In the genomic region with DNA sequence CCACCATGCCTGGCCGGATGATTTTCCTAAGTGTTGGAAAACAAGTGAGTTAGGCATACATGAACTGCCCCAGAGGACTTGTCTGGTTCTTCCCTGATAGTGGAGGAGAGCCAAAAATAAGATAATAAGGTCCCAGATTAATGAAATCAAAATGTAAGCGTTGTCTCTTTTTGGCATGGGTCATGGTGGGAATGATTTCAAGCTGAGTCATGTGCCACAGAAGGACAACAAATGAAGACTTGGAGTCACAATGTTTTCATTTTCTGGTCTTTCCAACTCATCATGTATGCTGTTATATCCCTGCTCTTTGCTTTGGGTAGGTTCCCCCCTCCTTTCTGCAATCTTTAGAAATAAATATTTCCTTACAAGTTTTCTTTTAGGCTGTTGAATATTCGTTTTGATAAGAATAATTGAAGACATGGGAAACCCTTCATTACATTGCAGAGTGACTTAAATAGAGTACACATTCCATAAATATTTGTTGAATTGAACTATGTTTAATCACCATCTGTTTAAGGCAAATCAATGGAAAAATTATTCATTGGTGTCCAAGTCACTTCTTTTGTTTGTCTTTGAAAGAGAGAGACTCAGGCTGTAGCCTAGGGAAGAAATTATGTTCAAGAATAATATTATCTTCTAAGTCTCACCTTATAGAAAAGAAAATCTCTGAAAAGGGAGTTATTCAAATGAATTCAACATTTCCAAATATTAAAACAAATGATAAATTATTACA, we compare ENCODE assay signal across 13 cellular contexts.
A peak's percentile ranks its signal among the peaks of the same experiment; 100 is the strongest.
DNase-seq lines count a peak whose midpoint lies in the region; ATAC-seq and TF ChIP-seq lines count a peak whose summit lies in the region.
"Had no signal": no experiment of that assay in that cellular context is flagged by ENCODE, and none has a peak within 500 bp of the region (broad histone marks: within the 10 kb centered on the region; RNA-seq: fewer than 3 reads in every experiment).

No MANE protein-coding gene starts in this region.

- in situ Hi-C loops in Panc1 (cut with HindIII; ENCODE audit: low pct_unique_long_range_greater_than_20kb, low sequenced_read_pairs): no loop called here

- no peak overlapping the region for H3K56ac ChIP-seq in mesendoderm (ENCODE audit: low read length)

- DNase-seq in GM03348 (ENCODE audit: low spot score) (peak; percentile 62), Panc1 (ENCODE audit: low read depth, low spot score) (no peak), epithelial cell of prostate (ENCODE audit: low read depth, low spot score) (no peak), pulmonary artery endothelial cell (ENCODE audit: low read depth, low spot score) (peak; percentile 26), mesendoderm (no peak), NCI-H82 treated with DMSO at 0.1 percent for 48 hours (lab: John Stamatoyannopoulos, UW; ENCODE audit: unreplicated experiment) (no peak)
- no peak for DNase-seq in NK-92 treated with Interleukin-12 subunit alpha and Interleukin-12 subunit beta, amount 100 ng/mL, for 24 hours (lab: John Stamatoyannopoulos, UW)
- no peak for DNase-seq in activated T-cell treated with anti-CD3 and anti-CD28 coated beads, Interleukin-2, amount 50 U/mL, for 1 hour
- DNase-seq: activated CD4-positive, alpha-beta memory T cell treated with anti-CD3 and anti-CD28 coated beads for 36 hours; DMS153; immature natural killer cell; stimulated activated naive CD4-positive, alpha-beta T cell treated with Interleukin-2 at 50 U/mL for 16 hours; T-helper 1 cell had no signal

- intact Hi-C loops in Panc1 (cut with micrococcal nuclease; ENCODE audit: unreplicated experiment): no loop called here

- no peak overlapping the region for H3K9ac ChIP-seq in mesendoderm (ENCODE audit: low read length)

- H3K4ac ChIP-seq in mesendoderm (ENCODE audit: low read depth, low read length): no peak overlapping the region

- H3K27me3 ChIP-seq in Panc1 (ENCODE audit: control insufficient read depth, insufficient read depth, low read length): no peaks in the 10 kb centered on the region
- H3K27me3 ChIP-seq in mesendoderm (ENCODE audit: insufficient read depth, low read length, poor library complexity): no peaks in the 10 kb centered on the region

- H2BK5ac ChIP-seq in mesendoderm (ENCODE audit: low read length): no peak overlapping the region

- peaks cover 15% of the 10 kb centered on the region; the same call in 1 of the 2 replicates for H3K9me3 ChIP-seq in Panc1 (ENCODE audit: control insufficient read depth, insufficient read depth, low read depth, low read length)

- H3K4me1 ChIP-seq in Panc1 (ENCODE audit: control insufficient read depth, insufficient read depth, low read length) (no peaks in the 10 kb centered on the region), mesendoderm (ENCODE audit: control insufficient read depth, low read depth, low read length) (no peaks in the 10 kb centered on the region)

- no CpG with 5 or more reads among the region's 3 CpGs for WGBS in mesendoderm (ENCODE audit: extremely low coverage, insufficient coverage, low lambda C conversion rate)

- no peak overlapping the region for H3K23ac ChIP-seq in mesendoderm (ENCODE audit: low read length)

- H3K27ac ChIP-seq in Panc1 (ENCODE audit: low read length): no peak overlapping the region
- peak overlapping the region; percentile 14 for H3K27ac ChIP-seq in epithelial cell of prostate
- H3K27ac ChIP-seq in mesendoderm (ENCODE audit: low read depth, low read length): no peak overlapping the region

- no peak overlapping the region for H2BK120ac ChIP-seq in mesendoderm (ENCODE audit: low read depth, low read length)

- H3K36me3 ChIP-seq in Panc1 (ENCODE audit: control insufficient read depth, insufficient read depth, low read length) (no peaks in the 10 kb centered on the region), mesendoderm (ENCODE audit: control insufficient read depth, insufficient read depth, low read length) (no peaks in the 10 kb centered on the region)

- CTCF ChIA-PET in Panc1 (lab: Charles Lee): no interaction called here

- no peak overlapping the region for H3K4me2 ChIP-seq in mesendoderm (ENCODE audit: low read length)

- H2BK15ac ChIP-seq in mesendoderm (replicated peaks; ENCODE audit: low read depth): no peak overlapping the region

- no peak overlapping the region for H4K8ac ChIP-seq in mesendoderm (ENCODE audit: low read depth, low read length)

- H4K5ac ChIP-seq in mesendoderm (ENCODE audit: low read length): no peak overlapping the region

- TF ChIP-seq CTCF in Panc1 (IDR thresholded peaks at IDR 0.05): no peak

- H3K79me2 ChIP-seq in mesendoderm (ENCODE audit: control insufficient read depth, insufficient read depth, low read length): no peaks in the 10 kb centered on the region

- H3K18ac ChIP-seq in mesendoderm (ENCODE audit: low read length): no peak overlapping the region

- ATAC-seq in Panc1: peak; percentile 58

- H3K4me3 ChIP-seq in Panc1 (ENCODE audit: low read depth in 2 of 2, low read length in 2 of 2): no peak overlapping the region
- H3K4me3 ChIP-seq in mesendoderm (ENCODE audit: low read length): no peak overlapping the region

- H2AK5ac ChIP-seq in mesendoderm (ENCODE audit: low read length): no peak overlapping the region

- POLR2A ChIA-PET in Panc1 (lab: Charles Lee): no interaction called here

- H3K79me1 ChIP-seq in mesendoderm (ENCODE audit: low read length): no peaks in the 10 kb centered on the region

- no TSS peak for BruUV-seq in Panc1 (replicated peaks; lab: Mats Ljungman, UMichigan)

Comparison
In these comparisons a context has a peak if more than half of its experiments do, and no peak if none do; other contexts are left out.
1. DNase-seq: peak in GM03348 (single experiment) and pulmonary artery endothelial cell (single experiment); none in Panc1 (single experiment), epithelial cell of prostate (single experiment), NK-92 treated with Interleukin-12 subunit alpha and Interleukin-12 subunit beta, amount 100 ng/mL, for 24 hours (single experiment), mesendoderm (single experiment), activated T-cell treated with anti-CD3 and anti-CD28 coated beads, Interleukin-2, amount 50 U/mL, for 1 hour (single experiment) and NCI-H82 treated with DMSO at 0.1 percent for 48 hours (single experiment).